In the genomic region with DNA sequence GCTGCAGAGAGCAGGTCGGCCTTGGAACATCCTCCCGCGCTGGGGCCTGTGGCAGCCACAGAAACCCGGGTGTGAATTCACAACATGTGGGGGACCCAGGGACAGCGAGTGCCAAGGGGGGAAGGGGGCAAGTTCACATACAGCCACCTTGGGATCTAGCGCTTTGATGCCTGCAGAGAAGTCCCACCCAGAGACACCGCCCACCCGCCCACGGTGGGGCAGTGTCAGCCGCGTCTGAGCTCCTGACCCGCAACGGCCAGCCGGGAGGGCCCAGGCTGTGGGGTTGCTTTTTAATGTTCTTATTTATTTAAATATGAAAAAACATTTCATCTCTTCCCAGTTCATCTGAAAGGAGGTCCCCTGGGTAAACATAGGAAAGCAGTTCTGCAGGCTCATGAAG, we compare ENCODE assay signal across 22 cellular contexts.
"Had no signal": no experiment of that assay in that cellular context is flagged by ENCODE, and none has a peak within 500 bp of the region (broad histone marks: within the 10 kb centered on the region; RNA-seq: fewer than 3 reads in every experiment).

No MANE protein-coding gene starts in this region.

- H3K27me3 Mint-ChIP-seq: type B pancreatic cell had no signal

- H3K27ac ChIP-seq: colonic mucosa, hepatocyte, psoas muscle, suprapubic skin, thyroid gland had no signal

- H2AFZ ChIP-seq: hepatocyte had no signal

- H3K9me3 Mint-ChIP-seq: mesothelial cell of epicardium, nephron, type B pancreatic cell had no signal

- H3K79me2 ChIP-seq: hepatocyte had no signal

- H3K4me1 Mint-ChIP-seq: mesothelial cell of epicardium, nephron had no signal

- H3K4me1 ChIP-seq: thyroid gland had no signal

- H3K4me3 ChIP-seq: colonic mucosa, hepatocyte, psoas muscle, spleen, suprapubic skin, thyroid gland had no signal

- H3K27me3 ChIP-seq: colonic mucosa, hepatocyte, spleen, suprapubic skin, thyroid gland had no signal

- H3K27ac Mint-ChIP-seq: mesothelial cell of epicardium, nephron, type B pancreatic cell had no signal

- H3K4me3 Mint-ChIP-seq: mesothelial cell of epicardium, nephron, type B pancreatic cell had no signal

- H3K4me2 ChIP-seq: hepatocyte had no signal

- FAIRE-seq: urothelium cell line had no signal

- ATAC-seq: psoas muscle, sciatic nerve had no signal

- DNase-seq: colonic mucosa; dermis blood vessel endothelial cell; erythroblast; foreskin melanocyte; head of caudate nucleus; kidney glomerular epithelial cell; mammary epithelial cell; psoas muscle; retina; spleen; stimulated activated CD4-positive, alpha-beta T cell treated with anti-CD3 and anti-CD28 coated beads, Interleukin-15, amount 100 ng/mL, for 24 hours; stimulated activated CD4-positive, alpha-beta T cell treated with anti-CD3 and anti-CD28 coated beads, Interleukin-1b, Interleukin-23, amount 100 ng/mL, for 48 hours; stimulated activated CD4-positive, alpha-beta T cell treated with anti-CD3 and anti-CD28 coated beads, Interleukin-4, amount 100 ng/mL, for 4 hours; stimulated activated naive CD4-positive, alpha-beta T cell; thyroid gland had no signal

- H3K9me3 ChIP-seq: colonic mucosa, psoas muscle, thyroid gland had no signal
